ENCODE assay signal across 27 cellular contexts in genomic region chr4:185106353-185106752, GRCh38.
"Had no signal": no experiment of that assay in that cellular context is flagged by ENCODE, and none has a peak within 500 bp of the region (broad histone marks: within the 10 kb centered on the region; RNA-seq: fewer than 3 reads in every experiment).

No MANE protein-coding gene starts in this region.

- FAIRE-seq: endometrium had no signal

- H3K36me3 ChIP-seq: esophagus squamous epithelium, left lung, ovary, suprapubic skin, transverse colon, upper lobe of right lung, uterus had no signal

- H3K4me1 ChIP-seq: suprapubic skin, upper lobe of right lung, uterus had no signal

- H3K27me3 ChIP-seq: esophagus squamous epithelium, ovary, transverse colon, upper lobe of right lung, uterus had no signal

- H3K9me3 ChIP-seq: esophagus squamous epithelium, left lung, ovary, psoas muscle, suprapubic skin, transverse colon, upper lobe of right lung, uterus had no signal

- H3K27ac ChIP-seq: coronary artery, esophagus squamous epithelium, left lung, ovary, psoas muscle, skin epidermis, suprapubic skin, transverse colon, uterus had no signal

- H3K4me3 ChIP-seq: coronary artery, esophagus squamous epithelium, left lung, ovary, psoas muscle, skin epidermis, suprapubic skin, transverse colon, upper lobe of right lung, uterus had no signal

- ATAC-seq: left cardiac atrium; left lung; naive thymus-derived CD8-positive, alpha-beta T cell; psoas muscle; right cardiac atrium; stimulated activated naive CD8-positive, alpha-beta T cell treated with anti-CD3 and anti-CD28 coated beads, Interleukin-15, amount 100 ng/mL, for 72 hours; upper lobe of right lung had no signal

- DNase-seq: dermis blood vessel endothelial cell; effector memory CD4-positive, alpha-beta T cell; erythroblast; esophagus squamous epithelium; foreskin melanocyte; left cardiac atrium; left lung; mesenchymal stem cell; midbrain; naive thymus-derived CD8-positive, alpha-beta T cell; occipital lobe; ovary; posterior cingulate gyrus; psoas muscle; right cardiac atrium; stimulated activated CD4-positive, alpha-beta T cell treated with anti-CD3 and anti-CD28 coated beads, Interleukin-15, amount 100 ng/mL, for 24 hours; stimulated activated CD4-positive, alpha-beta T cell treated with anti-CD3 and anti-CD28 coated beads, Interleukin-4, amount 100 ng/mL, for 1 hour; stimulated activated CD8-positive, alpha-beta memory T cell treated with anti-CD3 and anti-CD28 coated beads, Interleukin-4, amount 100 ng/mL, for 48 hours; stimulated activated naive CD4-positive, alpha-beta T cell; stimulated activated naive CD8-positive, alpha-beta T cell treated with anti-CD3 and anti-CD28 coated beads, Interleukin-15, amount 100 ng/mL, for 72 hours; transverse colon; upper lobe of right lung; uterus had no signal
